Comparison of ENCODE assay signal across 20 cellular contexts in the genomic region with DNA sequence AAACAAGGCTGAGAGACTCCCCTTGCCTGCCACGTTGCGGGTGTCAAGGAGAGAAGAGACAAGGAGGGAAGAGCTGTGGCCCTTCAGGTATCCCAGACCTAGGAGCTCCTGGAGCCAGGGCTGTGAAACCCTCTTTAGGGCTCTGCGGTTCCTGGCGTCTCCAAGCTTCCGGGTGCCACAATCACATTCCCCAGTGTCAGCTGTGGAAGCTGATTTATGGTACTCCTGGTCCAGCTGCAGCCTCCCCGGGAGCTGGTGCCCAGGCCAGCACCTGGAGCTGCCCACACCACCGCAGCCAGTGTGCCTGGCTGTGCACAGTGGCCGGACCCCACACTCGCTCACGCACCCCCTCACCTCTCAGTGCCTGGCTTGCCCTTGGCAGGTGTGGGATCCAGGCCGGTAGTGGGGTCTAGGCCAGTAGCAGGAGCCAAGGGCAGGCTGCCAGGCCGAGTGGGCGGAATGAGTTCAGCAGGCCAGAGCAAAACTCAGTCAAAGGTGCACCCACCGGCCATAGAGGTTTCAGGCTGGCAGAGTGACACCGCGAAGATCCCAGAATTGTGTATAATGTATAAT.
"Had no signal": no experiment of that assay in that cellular context is flagged by ENCODE, and none has a peak within 500 bp of the region (broad histone marks: within the 10 kb centered on the region; RNA-seq: fewer than 3 reads in every experiment).

No MANE protein-coding gene starts in this region.

- H3K4me3 ChIP-seq: dorsolateral prefrontal cortex, heart right ventricle, lung, right atrium auricular region, smooth muscle cell, suprapubic skin, thyroid gland had no signal

- H3K4me1 ChIP-seq: heart right ventricle, right atrium auricular region, suprapubic skin, thyroid gland had no signal

- H3K27me3 ChIP-seq: dorsolateral prefrontal cortex, neutrophil, right atrium auricular region, suprapubic skin, thyroid gland had no signal

- H3K27ac ChIP-seq: dorsolateral prefrontal cortex, heart right ventricle, neutrophil, right atrium auricular region, suprapubic skin, thyroid gland had no signal

- H3K9me3 ChIP-seq: neutrophil, right atrium auricular region, suprapubic skin, thyroid gland had no signal

- H3K4me2 ChIP-seq: smooth muscle cell had no signal

- H3K36me3 ChIP-seq: heart right ventricle, neutrophil, right atrium auricular region, suprapubic skin, thyroid gland had no signal

- FAIRE-seq: islet of Langerhans, urothelium cell line had no signal

- ATAC-seq: heart right ventricle; left ventricle myocardium superior; stimulated activated naive CD8-positive, alpha-beta T cell treated with anti-CD3 and anti-CD28 coated beads, Interleukin-15, Interleukin-2, amounts not matched to agents 100 U/mL and 50 U/mL, for 24 hours had no signal

- DNase-seq: cortex of kidney; dorsolateral prefrontal cortex; effector CD8-positive, alpha-beta T cell; foreskin melanocyte; heart right ventricle; hypothalamus; left ventricle myocardium superior; mesendoderm; naive B cell; stimulated activated CD4-positive, alpha-beta T cell treated with anti-CD3 and anti-CD28 coated beads, Interleukin-4, amount 100 ng/mL, for 1 hour; stimulated activated CD8-positive, alpha-beta memory T cell treated with anti-CD3 and anti-CD28 coated beads, Interleukin-4, amount 100 ng/mL, for 48 hours; stimulated activated naive CD8-positive, alpha-beta T cell treated with anti-CD3 and anti-CD28 coated beads, Interleukin-15, Interleukin-2, amounts not matched to agents 100 U/mL and 50 U/mL, for 24 hours; thyroid gland had no signal
